22 cellular contexts compared by ENCODE assay signal in genomic region chr16:55706739-55707487, GRCh38. TPM values are rescaled to one million over a fixed set of nuclear protein-coding genes. Genes with fewer than 3 reads are reported as not detected.
A peak's percentile ranks its signal among the peaks of the same experiment; 100 is the strongest.
DNase-seq lines count a peak whose midpoint lies in the region; ATAC-seq and TF ChIP-seq lines count a peak whose summit lies in the region.
"Had no signal": no experiment of that assay in that cellular context is flagged by ENCODE, and none has a peak within 500 bp of the region (broad histone marks: within the 10 kb centered on the region; RNA-seq: fewer than 3 reads in every experiment).

No MANE protein-coding gene starts in this region.

- no peaks in the 10 kb centered on the region for H3K36me3 ChIP-seq in upper lobe of right lung

- intact Hi-C loops in Right ventricle myocardium inferior (cut with DNase I) (no loop called here), cardiac septum (cut with DNase I) (loop anchor here (10.0 kb wide), 1 partner anchor 212 kb away; no protein-coding TSS in a partner anchor), upper lobe of right lung (cut with DNase I) (loop anchor here (10.0 kb wide), 1 partner anchor 242 kb away; no protein-coding TSS in a partner anchor)

- H3K4me1 ChIP-seq in upper lobe of right lung, result no peaks in the 10 kb centered on the region

- no peak overlapping the region for H3K4me3 ChIP-seq in upper lobe of right lung

- CTCF ChIA-PET in HEK293T (lab: Yijun Ruan, JAX), result interaction anchor here (2.5 kb wide), 1 partner anchor 242 kb away, joined by 15 read pairs; no protein-coding TSS in a partner anchor

- no peaks in the 10 kb centered on the region for H3K9me3 ChIP-seq in upper lobe of right lung

- no peaks in the 10 kb centered on the region for H3K27me3 ChIP-seq in upper lobe of right lung

- H3K27ac ChIP-seq in upper lobe of right lung, result no peak overlapping the region

- POLR2A ChIA-PET in HEK293T (lab: Yijun Ruan, JAX), result no interaction called here

- ATAC-seq in Right ventricle myocardium inferior (peak; percentile 69), SK-N-SH treated with all-trans-retinoic acid at 6 μM for 48 hours (no peak), left lobe of liver (no peak), upper lobe of right lung (peak; percentile 39), GM21528 (IDR thresholded peaks at IDR 0.05; ENCODE audit: low FRiP score, unreplicated experiment) (no peak)
- ATAC-seq: HepG2 had no signal

- TF ChIP-seq CTCF in upper lobe of right lung (IDR thresholded peaks at IDR 0.05), result no peak

- no peak for DNase-seq in Right ventricle myocardium inferior (ENCODE audit: missing footprints)
- DNase-seq in cardiac septum (ENCODE audit: low spot score), result no peak
- DNase-seq in left lobe of liver (ENCODE audit: low spot score), result peak; percentile 7
- DNase-seq in upper lobe of right lung, result no peak
- no peak for DNase-seq in HEK293T (ENCODE audit: extremely low spot score)
- DNase-seq: 8988T, ACHN, DMS153, DND-41, H7, Karpas-422, NCI-H1092, NCI-H1417 treated with DMSO at 0.1 percent for 48 hours, NCI-H187 treated with DMSO at 0.1 percent for 48 hours, NCI-H446, NCI-H524 treated with DMSO at 0.1 percent for 48 hours, NCI-H774 had no signal

TF ChIP-seq in SK-N-SH treated with all-trans-retinoic acid at 6 μM for 48 hours, 23 proteins besides CTCF, POLR2A, EP300 and RAD21:
- peak; percentile 45; the same call in 1 of the 2 replicates for TF ChIP-seq ZNF70 (CRISPR knock-in tag; IDR thresholded peaks at IDR 0.05)
- TF ChIP-seq CREB5 (CRISPR knock-in tag; IDR thresholded peaks at IDR 0.05; ENCODE audit: low read depth), result no peak
- no peak for TF ChIP-seq ISL1 (CRISPR knock-in tag; IDR thresholded peaks at IDR 0.05)
- TF ChIP-seq TCF4 (CRISPR knock-in tag; IDR thresholded peaks at IDR 0.05; ENCODE audit: borderline replicate concordance), result no peak
- no peak for TF ChIP-seq ZNF565 (CRISPR knock-in tag; conservative IDR thresholded peaks at IDR 0.05; ENCODE audit: low read depth)
- TF ChIP-seq BACH2 (CRISPR knock-in tag; IDR thresholded peaks at IDR 0.05; ENCODE audit: borderline replicate concordance), result no peak

TF ChIP-seq in HEK293T, 16 proteins besides CTCF, POLR2A, EP300 and RAD21:
- no peak for TF ChIP-seq L3MBTL2 (conservative IDR thresholded peaks at IDR 0.05)

RNA-seq across cellular contexts. Expression of gene SLC6A2, which starts 51.1 kb away (rescaled TPM):
- total RNA-seq in Right ventricle myocardium inferior (not detected), cardiac septum (not detected), left lobe of liver (not detected), upper lobe of right lung (not detected)
- total RNA-seq: HT1080, SK-MEL-5 had no signal

Comparison
In these comparisons a context has a peak if more than half of its experiments do, and no peak if none do; other contexts are left out.
1. ATAC-seq: peak in Right ventricle myocardium inferior (single experiment) and upper lobe of right lung (single experiment); none in SK-N-SH treated with all-trans-retinoic acid at 6 μM for 48 hours (single experiment), left lobe of liver (single experiment) and GM21528 (single experiment).